In genomic region chr4:113394730-113395530, GRCh38 we compare ENCODE assay signal across 1 cellular context.
TF ChIP-seq lines count a peak whose summit lies in the region.

No MANE protein-coding gene starts in this region.

TF ChIP-seq in GM23338, 12 proteins besides CTCF, POLR2A, EP300 and RAD21 (continued from another document):
- TF ChIP-seq ZNF462 (CRISPR knock-in tag; IDR thresholded peaks at IDR 0.05) (no peak), ZNF114 (CRISPR knock-in tag; IDR thresholded peaks at IDR 0.05) (no peak)
